ENCODE assay signal across 8 cellular contexts in genomic region chrX:24464836-24465523, GRCh38. TPM values are rescaled to one million over a fixed set of nuclear protein-coding genes. Genes with fewer than 3 reads are reported as not detected.
A peak's percentile ranks its signal among the peaks of the same experiment; 100 is the strongest.
DNase-seq lines count a peak whose midpoint lies in the region; ATAC-seq and TF ChIP-seq lines count a peak whose summit lies in the region.

PDK3 (plus strand) TSS chrX:24465286; CDS start chrX:24465456, 170 bp downstream.

- no peaks in the 10 kb centered on the region for H3K9me3 ChIP-seq in mucosa of stomach (ENCODE audit: control insufficient read depth, low read length)

- peak within 1 kb of the TSS; percentile 71 for H3K4me3 ChIP-seq in epithelial cell of proximal tubule (ENCODE audit: low read depth, low read length)
- H3K4me3 ChIP-seq in mucosa of stomach (ENCODE audit: low read length) = peak within 1 kb of the TSS; percentile 54

- DNase-seq in DMS114 treated with DMSO at 0.1 percent for 48 hours (lab: John Stamatoyannopoulos, UW; ENCODE audit: unreplicated experiment) (peak; percentile 66), OCI-M1 (lab: John Stamatoyannopoulos, UW) (peak; percentile 93), activated T-cell treated with anti-CD3 and anti-CD28 coated beads for 4 hours (peak; percentile 71), epithelial cell of proximal tubule (ENCODE audit: low read depth) (no peak)
- DNase-seq in stimulated activated CD8-positive, alpha-beta memory T cell treated with anti-CD3 and anti-CD28 coated beads, Interleukin-4, amount 100 ng/mL, for 48 hours = peak; percentile 84

- H3K9ac ChIP-seq in mucosa of stomach (ENCODE audit: low read length) = peak within 1 kb of the TSS; percentile 76

- peaks cover 3% of the 10 kb centered on the region for H3K4me1 ChIP-seq in mucosa of stomach (ENCODE audit: control insufficient read depth, insufficient read depth, low read length)

- ATAC-seq in GM21576 (IDR thresholded peaks at IDR 0.05; ENCODE audit: unreplicated experiment) = peak; percentile 87

- peak within 1 kb of the TSS; percentile 90 to 94 (median 93) for H3K27ac Mint-ChIP-seq in IgD-negative memory B cell

- H3K27me3 ChIP-seq in mucosa of stomach (ENCODE audit: control insufficient read depth, insufficient read depth, low read length) = no peaks in the 10 kb centered on the region

- no peaks in the 10 kb centered on the region for H3K27me3 Mint-ChIP-seq in IgD-negative memory B cell

- peaks cover 19 to 34% (median 31%) of the 10 kb centered on the region in 3 donors for H3K4me1 Mint-ChIP-seq in IgD-negative memory B cell

- no peaks in the 10 kb centered on the region for H3K36me3 Mint-ChIP-seq in IgD-negative memory B cell

- no peaks in the 10 kb centered on the region for H3K36me3 ChIP-seq in mucosa of stomach (ENCODE audit: control insufficient read depth, insufficient read depth, low read length)

- TF ChIP-seq CTCF in epithelial cell of proximal tubule (conservative IDR thresholded peaks at IDR 0.05; ENCODE audit: low read depth, low read length) = no peak

- H3K4me3 Mint-ChIP-seq in IgD-negative memory B cell = peak within 1 kb of the TSS; percentile 81 to 94 (median 90)

- H3K9me3 Mint-ChIP-seq in IgD-negative memory B cell = no peaks in the 10 kb centered on the region

RNA-seq across cellular contexts. Expression of gene PDK3, which starts in this region (rescaled TPM):
- polyA plus RNA-seq in IgD-negative memory B cell = 29.3 TPM
- 6.7 and 13.6 TPM in 2 replicates for total RNA-seq in epithelial cell of proximal tubule
